Comparison of ENCODE assay signal across 1 cellular context in genomic region chr15:41783272-41783660, GRCh38.
TF ChIP-seq lines count a peak whose summit lies in the region.

No MANE protein-coding gene starts in this region.

TF ChIP-seq in GM12878, 131 proteins besides CTCF, POLR2A, EP300 and RAD21:
- TF ChIP-seq GATAD2B (conservative IDR thresholded peaks at IDR 0.05; ENCODE audit: low read depth) (no peak), NFYA (IDR thresholded peaks at IDR 0.05; ENCODE audit: borderline replicate concordance, low read depth, low read length) (no peak), PKNOX1 (IDR thresholded peaks at IDR 0.05) (no peak), RB1 (IDR thresholded peaks at IDR 0.05; ENCODE audit: borderline replicate concordance) (no peak), HSF1 (IDR thresholded peaks at IDR 0.05; ENCODE audit: low read depth, low read length) (no peak), RUNX3 (IDR thresholded peaks at IDR 0.05; ENCODE audit: low read length) (no peak), STAT3 (IDR thresholded peaks at IDR 0.05; ENCODE audit: low read depth, low read length) (no peak), ZBTB11 (CRISPR knock-in tag; IDR thresholded peaks at IDR 0.05) (no peak)
